15 cellular contexts compared by ENCODE assay signal in the genomic region with DNA sequence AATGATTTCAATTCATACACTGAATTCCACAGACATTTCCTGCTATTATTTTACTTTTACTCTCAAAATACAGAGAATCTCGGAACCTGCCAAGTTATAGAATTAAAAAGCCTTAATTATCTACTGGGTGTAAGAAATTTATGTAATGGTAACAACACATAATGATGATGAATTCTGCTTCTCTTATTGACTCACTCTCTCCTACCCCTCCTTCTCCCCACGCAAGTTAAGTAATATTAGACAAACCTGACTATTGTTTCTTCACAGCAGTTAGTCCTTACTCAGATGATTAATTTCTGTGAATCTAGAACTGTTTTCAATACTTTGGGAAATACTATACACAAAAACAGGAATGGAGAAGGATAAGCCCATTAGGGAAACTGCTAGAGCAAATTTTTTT.
A peak's percentile ranks its signal among the peaks of the same experiment; 100 is the strongest.
DNase-seq lines count a peak whose midpoint lies in the region; ATAC-seq, FAIRE-seq and TF ChIP-seq lines count a peak whose summit lies in the region.
"Had no signal": no experiment of that assay in that cellular context is flagged by ENCODE, and none has a peak within 500 bp of the region (broad histone marks: within the 10 kb centered on the region; RNA-seq: fewer than 3 reads in every experiment).

No MANE protein-coding gene starts in this region.

- no peak overlapping the region for H3K4me3 ChIP-seq in bronchial epithelial cell (ENCODE audit: low read depth, low read length)
- H3K4me3 ChIP-seq: BLaER1 treated with 17β-estradiol and CSF1 and Interleukin-3, amounts not matched to agents 10 nM and 100 nM had no signal

- no peaks in the 10 kb centered on the region for H3K36me3 ChIP-seq in bronchial epithelial cell (ENCODE audit: control insufficient read depth, insufficient read depth, low read length)
- H3K36me3 ChIP-seq: BLaER1 treated with 17β-estradiol and CSF1 and Interleukin-3, amounts not matched to agents 10 nM and 100 nM had no signal

- TF ChIP-seq CTCF in bronchial epithelial cell (IDR thresholded peaks at IDR 0.05; ENCODE audit: insufficient read depth, low read length, severe bottlenecking) = no peak

- FAIRE-seq in bronchial epithelial cell (lab: Jason Lieb, UNC) = no peak

- ATAC-seq in esophagus mucosa (peak; percentile 39), HG03196 (IDR thresholded peaks at IDR 0.05; ENCODE audit: unreplicated experiment) (no peak)

- peak; percentile 2 for DNase-seq in HS-5 (ENCODE audit: low read depth)
- DNase-seq in bronchial epithelial cell (ENCODE audit: low read depth) = peak; percentile 38
- DNase-seq in pulmonary artery endothelial cell (ENCODE audit: low read depth, low spot score) = peak; percentile 2
- no peak for DNase-seq in T1000 (lab: John Stamatoyannopoulos, UW)
- no peak for DNase-seq in NCI-H2029 (lab: John Stamatoyannopoulos, UW)
- DNase-seq in stimulated activated CD4-positive, alpha-beta T cell treated with anti-CD3 and anti-CD28 coated beads, Interleukin-4, amount 100 ng/mL, for 4 hours = no peak
- DNase-seq: ACHN; Calu3; CD4-positive, alpha-beta T cell; DMS 273 treated with DMSO at 0.1 percent for 48 hours; HCEC 1CT; HFFc6 had no signal

- H3K27me3 ChIP-seq in bronchial epithelial cell (ENCODE audit: control insufficient read depth, insufficient read depth, low read length) = no peaks in the 10 kb centered on the region
- H3K27me3 ChIP-seq: BLaER1 treated with 17β-estradiol and CSF1 and Interleukin-3, amounts not matched to agents 10 nM and 100 nM had no signal

Comparison
In these comparisons a context has a peak if more than half of its experiments do, and no peak if none do; other contexts are left out.
1. DNase-seq: peak in HS-5 (single experiment), bronchial epithelial cell (single experiment) and pulmonary artery endothelial cell (single experiment); none in T1000 (single experiment), NCI-H2029 (single experiment) and stimulated activated CD4-positive, alpha-beta T cell treated with anti-CD3 and anti-CD28 coated beads, Interleukin-4, amount 100 ng/mL, for 4 hours (0 of 2).